ENCODE assay signal across 1 cellular context in the genomic region with DNA sequence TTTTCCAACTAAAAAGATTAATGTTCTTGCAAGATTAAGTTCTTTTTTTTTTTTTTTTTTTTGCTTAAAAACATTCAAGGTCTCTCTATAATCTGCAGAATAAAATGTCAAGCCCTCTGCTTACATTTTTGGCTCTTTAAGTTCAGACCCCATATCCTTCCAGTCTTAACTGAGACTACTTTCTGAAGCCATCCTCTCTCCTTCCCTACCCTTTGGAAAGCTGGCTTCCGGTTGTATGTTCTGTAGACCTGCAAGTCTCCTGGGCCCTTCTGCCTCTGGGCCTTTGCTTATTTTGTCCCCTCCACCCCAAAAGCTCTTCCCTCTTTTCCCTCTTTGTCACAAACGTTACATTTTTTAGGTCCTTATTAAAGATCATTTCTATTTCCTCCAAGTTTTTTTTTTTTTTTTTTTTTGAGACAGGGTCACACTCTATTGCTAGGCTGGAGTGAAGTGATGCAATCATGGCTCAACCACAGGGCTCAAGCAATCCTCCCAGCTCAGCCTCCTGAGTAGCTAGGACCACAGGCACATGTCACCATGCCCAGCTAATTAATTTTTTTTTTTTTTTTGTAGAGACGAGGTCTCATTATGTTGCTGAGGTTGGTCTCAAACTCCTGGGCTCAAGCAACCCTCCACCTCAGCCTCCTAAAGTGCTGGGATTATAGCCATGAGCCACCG.
TF ChIP-seq lines count a peak whose summit lies in the region.

No MANE protein-coding gene starts in this region.

TF ChIP-seq in GM23338, 12 proteins besides CTCF, POLR2A, EP300 and RAD21 (continued from another document):
- TF ChIP-seq, protein P1, sequence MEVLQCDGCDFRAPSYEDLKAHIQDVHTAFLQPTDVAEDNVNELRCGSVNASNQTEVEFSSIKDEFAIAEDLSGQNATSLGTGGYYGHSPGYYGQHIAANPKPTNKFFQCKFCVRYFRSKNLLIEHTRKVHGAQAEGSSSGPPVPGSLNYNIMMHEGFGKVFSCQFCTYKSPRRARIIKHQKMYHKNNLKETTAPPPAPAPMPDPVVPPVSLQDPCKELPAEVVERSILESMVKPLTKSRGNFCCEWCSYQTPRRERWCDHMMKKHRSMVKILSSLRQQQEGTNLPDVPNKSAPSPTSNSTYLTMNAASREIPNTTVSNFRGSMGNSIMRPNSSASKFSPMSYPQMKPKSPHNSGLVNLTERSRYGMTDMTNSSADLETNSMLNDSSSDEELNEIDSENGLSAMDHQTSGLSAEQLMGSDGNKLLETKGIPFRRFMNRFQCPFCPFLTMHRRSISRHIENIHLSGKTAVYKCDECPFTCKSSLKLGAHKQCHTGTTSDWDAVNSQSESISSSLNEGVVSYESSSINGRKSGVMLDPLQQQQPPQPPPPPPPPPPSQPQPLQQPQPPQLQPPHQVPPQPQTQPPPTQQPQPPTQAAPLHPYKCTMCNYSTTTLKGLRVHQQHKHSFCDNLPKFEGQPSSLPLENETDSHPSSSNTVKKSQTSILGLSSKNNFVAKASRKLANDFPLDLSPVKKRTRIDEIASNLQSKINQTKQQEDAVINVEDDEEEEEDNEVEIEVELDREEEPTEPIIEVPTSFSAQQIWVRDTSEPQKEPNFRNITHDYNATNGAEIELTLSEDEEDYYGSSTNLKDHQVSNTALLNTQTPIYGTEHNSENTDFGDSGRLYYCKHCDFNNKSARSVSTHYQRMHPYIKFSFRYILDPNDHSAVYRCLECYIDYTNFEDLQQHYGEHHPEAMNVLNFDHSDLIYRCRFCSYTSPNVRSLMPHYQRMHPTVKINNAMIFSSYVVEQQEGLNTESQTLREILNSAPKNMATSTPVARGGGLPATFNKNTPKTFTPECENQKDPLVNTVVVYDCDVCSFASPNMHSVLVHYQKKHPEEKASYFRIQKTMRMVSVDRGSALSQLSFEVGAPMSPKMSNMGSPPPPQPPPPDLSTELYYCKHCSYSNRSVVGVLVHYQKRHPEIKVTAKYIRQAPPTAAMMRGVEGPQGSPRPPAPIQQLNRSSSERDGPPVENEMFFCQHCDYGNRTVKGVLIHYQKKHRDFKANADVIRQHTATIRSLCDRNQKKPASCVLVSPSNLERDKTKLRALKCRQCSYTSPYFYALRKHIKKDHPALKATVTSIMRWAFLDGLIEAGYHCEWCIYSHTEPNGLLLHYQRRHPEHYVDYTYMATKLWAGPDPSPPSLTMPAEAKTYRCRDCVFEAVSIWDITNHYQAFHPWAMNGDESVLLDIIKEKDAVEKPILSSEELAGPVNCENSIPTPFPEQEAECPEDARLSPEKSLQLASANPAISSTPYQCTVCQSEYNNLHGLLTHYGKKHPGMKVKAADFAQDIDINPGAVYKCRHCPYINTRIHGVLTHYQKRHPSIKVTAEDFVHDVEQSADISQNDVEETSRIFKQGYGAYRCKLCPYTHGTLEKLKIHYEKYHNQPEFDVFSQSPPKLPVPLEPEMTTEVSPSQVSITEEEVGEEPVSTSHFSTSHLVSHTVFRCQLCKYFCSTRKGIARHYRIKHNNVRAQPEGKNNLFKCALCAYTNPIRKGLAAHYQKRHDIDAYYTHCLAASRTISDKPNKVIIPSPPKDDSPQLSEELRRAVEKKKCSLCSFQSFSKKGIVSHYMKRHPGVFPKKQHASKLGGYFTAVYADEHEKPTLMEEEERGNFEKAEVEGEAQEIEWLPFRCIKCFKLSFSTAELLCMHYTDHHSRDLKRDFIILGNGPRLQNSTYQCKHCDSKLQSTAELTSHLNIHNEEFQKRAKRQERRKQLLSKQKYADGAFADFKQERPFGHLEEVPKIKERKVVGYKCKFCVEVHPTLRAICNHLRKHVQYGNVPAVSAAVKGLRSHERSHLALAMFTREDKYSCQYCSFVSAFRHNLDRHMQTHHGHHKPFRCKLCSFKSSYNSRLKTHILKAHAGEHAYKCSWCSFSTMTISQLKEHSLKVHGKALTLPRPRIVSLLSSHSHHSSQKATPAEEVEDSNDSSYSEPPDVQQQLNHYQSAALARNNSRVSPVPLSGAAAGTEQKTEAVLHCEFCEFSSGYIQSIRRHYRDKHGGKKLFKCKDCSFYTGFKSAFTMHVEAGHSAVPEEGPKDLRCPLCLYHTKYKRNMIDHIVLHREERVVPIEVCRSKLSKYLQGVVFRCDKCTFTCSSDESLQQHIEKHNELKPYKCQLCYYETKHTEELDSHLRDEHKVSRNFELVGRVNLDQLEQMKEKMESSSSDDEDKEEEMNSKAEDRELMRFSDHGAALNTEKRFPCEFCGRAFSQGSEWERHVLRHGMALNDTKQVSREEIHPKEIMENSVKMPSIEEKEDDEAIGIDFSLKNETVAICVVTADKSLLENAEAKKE (CRISPR knock-in tag; IDR thresholded peaks at IDR 0.05) = no peak
- TF ChIP-seq NANOG (IDR thresholded peaks at IDR 0.05; ENCODE audit: borderline replicate concordance) = no peak
- TF ChIP-seq JUNB (IDR thresholded peaks at IDR 0.05; ENCODE audit: unreplicated experiment) = no peak
- TF ChIP-seq EZH2 (IDR thresholded peaks at IDR 0.05; ENCODE audit: low read depth, unreplicated experiment) = no peak
- TF ChIP-seq REST (IDR thresholded peaks at IDR 0.05; ENCODE audit: unreplicated experiment) = no peak
- TF ChIP-seq CREB1 (CRISPR knock-in tag; IDR thresholded peaks at IDR 0.05; ENCODE audit: low read depth) = no peak
- TF ChIP-seq ETS1 (IDR thresholded peaks at IDR 0.05) = no peak
- no peak for TF ChIP-seq ZNF331 (CRISPR knock-in tag; IDR thresholded peaks at IDR 0.05; ENCODE audit: low read depth)
